In the genomic region with DNA sequence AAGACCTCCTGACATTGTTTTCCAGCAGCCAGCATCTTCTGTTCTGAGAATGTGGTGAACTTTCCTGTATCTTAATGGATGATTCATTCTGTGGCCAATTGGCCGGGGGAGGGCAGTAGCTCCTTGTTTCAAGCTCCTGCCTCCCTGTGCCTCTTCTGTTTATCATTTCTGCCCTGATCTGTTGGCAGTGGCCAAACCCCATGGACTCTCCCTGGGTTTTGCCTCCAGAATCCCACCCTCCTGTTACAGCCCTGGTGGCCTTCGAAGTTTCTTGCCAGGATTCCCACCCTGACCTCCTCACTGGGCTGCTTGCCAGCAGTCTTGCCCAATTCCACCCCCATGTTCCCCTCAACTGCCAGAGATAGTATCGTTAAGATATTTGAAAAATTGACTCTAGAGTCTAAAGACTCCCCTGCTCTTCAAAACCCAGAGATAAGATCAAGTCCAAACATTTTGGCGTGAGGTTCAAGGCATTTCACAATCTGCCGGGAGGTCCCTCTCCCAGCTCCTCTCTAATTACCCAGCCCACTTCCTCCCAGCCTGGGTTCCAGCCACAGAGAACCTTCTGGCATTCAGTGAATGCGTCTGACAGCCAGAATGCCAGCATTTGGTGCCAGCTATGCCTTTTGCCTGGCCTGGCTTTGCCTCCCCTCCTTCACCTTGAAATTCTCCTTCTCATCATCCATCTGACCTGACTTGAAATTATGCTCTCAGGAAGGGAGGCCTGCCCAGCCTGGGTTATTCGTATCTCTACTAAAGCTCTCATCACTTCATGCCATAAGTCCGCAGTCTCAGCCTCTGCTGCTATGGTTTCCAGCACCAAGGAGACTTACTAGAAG, we compare ENCODE assay signal across 8 cellular contexts. TPM values are rescaled to one million over a fixed set of nuclear protein-coding genes. Genes with fewer than 3 reads are reported as not detected.
DNase-seq lines count a peak whose midpoint lies in the region; ATAC-seq, FAIRE-seq and TF ChIP-seq lines count a peak whose summit lies in the region.

No MANE protein-coding gene starts in this region.

- H3K27ac Mint-ChIP-seq in naive thymus-derived CD4-positive, alpha-beta T cell, result no peak overlapping the region

- CTCF ChIA-PET in Panc1 (lab: Charles Lee), result no interaction called here
- CTCF ChIA-PET in naive thymus-derived CD4-positive, alpha-beta T cell (lab: Charles Lee), result no interaction called here

- H3K4me1 Mint-ChIP-seq in naive thymus-derived CD4-positive, alpha-beta T cell, result peaks cover 0 to 12% (median 0%) of the 10 kb centered on the region in 7 donors

- H3K36me3 Mint-ChIP-seq in naive thymus-derived CD4-positive, alpha-beta T cell, result peaks cover 0 to 4% (median 0%) of the 10 kb centered on the region in 5 donors

- TF ChIP-seq POLR2A in GM12892 (IDR thresholded peaks at IDR 0.05; ENCODE audit: low read depth, low read length), result no peak

- TF ChIP-seq CTCF in GM12874 (IDR thresholded peaks at IDR 0.05; ENCODE audit: insufficient read depth, low read depth, low read length) (0 out of 2 replicates have a peak, but pooled peaks have one; percentile 6), Panc1 (IDR thresholded peaks at IDR 0.05) (peak; percentile 44)

- H3K4me3 Mint-ChIP-seq in naive thymus-derived CD4-positive, alpha-beta T cell, result peak overlapping the region in 1 of 10 donors; percentile 16

- in situ Hi-C loops in Panc1 (cut with HindIII; ENCODE audit: low pct_unique_long_range_greater_than_20kb, low sequenced_read_pairs), result no loop called here

- no peaks in the 10 kb centered on the region for H3K9me3 Mint-ChIP-seq in naive thymus-derived CD4-positive, alpha-beta T cell

- peaks cover 0 to 10% (median 0%) of the 10 kb centered on the region in 5 donors for H3K27me3 Mint-ChIP-seq in naive thymus-derived CD4-positive, alpha-beta T cell

- no peaks in the 10 kb centered on the region for H3K9me3 ChIP-seq in Panc1 (ENCODE audit: control insufficient read depth, insufficient read depth, low read depth, low read length)
- no peaks in the 10 kb centered on the region for H3K9me3 ChIP-seq in naive thymus-derived CD4-positive, alpha-beta T cell (ENCODE audit: control insufficient read depth in 2 of 3, low read length in 3 of 3)

- no peaks in the 10 kb centered on the region for H3K27me3 ChIP-seq in Panc1 (ENCODE audit: control insufficient read depth, insufficient read depth, low read length)
- H3K27me3 ChIP-seq in naive thymus-derived CD4-positive, alpha-beta T cell (ENCODE audit: control insufficient read depth in 2 of 2, insufficient read depth in 2 of 2, low read length in 2 of 2), result no peaks in the 10 kb centered on the region

- H3K36me3 ChIP-seq in Panc1 (ENCODE audit: control insufficient read depth, insufficient read depth, low read length), result no peaks in the 10 kb centered on the region
- no peaks in the 10 kb centered on the region for H3K36me3 ChIP-seq in naive thymus-derived CD4-positive, alpha-beta T cell (ENCODE audit: control insufficient read depth in 2 of 3, insufficient read depth in 3 of 3, low read length in 3 of 3)

- H3K4me3 ChIP-seq in Panc1 (ENCODE audit: low read depth in 2 of 2, low read length in 2 of 2), result no peak overlapping the region
- no peak overlapping the region for H3K4me3 ChIP-seq in naive thymus-derived CD4-positive, alpha-beta T cell (ENCODE audit: low read length)

- H3K4me1 ChIP-seq in Panc1 (ENCODE audit: control insufficient read depth, insufficient read depth, low read length), result peaks cover 19% of the 10 kb centered on the region
- H3K4me1 ChIP-seq in naive thymus-derived CD4-positive, alpha-beta T cell (ENCODE audit: control insufficient read depth in 2 of 2, insufficient read depth in 2 of 2, low read length in 2 of 2), result no peaks in the 10 kb centered on the region

- BruUV-seq in Panc1 (replicated peaks; lab: Mats Ljungman, UMichigan), result no TSS peak

- intact Hi-C loops in Panc1 (cut with micrococcal nuclease; ENCODE audit: unreplicated experiment), result no loop called here
- intact Hi-C loops in naive thymus-derived CD4-positive, alpha-beta T cell (cut with micrococcal nuclease), result no loop called here

- no peak for FAIRE-seq in GM12892 (lab: Jason Lieb, UNC)

- peak; percentile 75 for ATAC-seq in Panc1
- ATAC-seq in naive thymus-derived CD4-positive, alpha-beta T cell, result peak; percentile 62

- H3K27ac ChIP-seq in Panc1 (ENCODE audit: low read length), result peak overlapping the region; percentile 19; the same call in 1 of the 2 replicates
- H3K27ac ChIP-seq in naive thymus-derived CD4-positive, alpha-beta T cell (ENCODE audit: low read depth, low read length), result no peak overlapping the region

- DNase-seq in Panc1 (ENCODE audit: low read depth, low spot score) (no peak), epidermal melanocyte (ENCODE audit: insufficient read length, low spot score) (peak; percentile 75), COR-L47 (lab: John Stamatoyannopoulos, UW) (no peak), GM12892 (ENCODE audit: insufficient read length) (no peak), NCI-H2029 treated with DMSO at 0.1 percent for 48 hours (lab: John Stamatoyannopoulos, UW) (no peak)
- DNase-seq in naive thymus-derived CD4-positive, alpha-beta T cell, result no peak
- DNase-seq in stimulated activated CD4-positive, alpha-beta T cell treated with anti-CD3 and anti-CD28 coated beads, Interleukin-4, amount 100 ng/mL, for 4 hours, result no peak

- POLR2A ChIA-PET in Panc1 (lab: Charles Lee), result no interaction called here
- POLR2A ChIA-PET in naive thymus-derived CD4-positive, alpha-beta T cell (lab: Charles Lee), result no interaction called here

RNA-seq across cellular contexts. Expression of a gene that starts 37.7 kb away (rescaled TPM):
- total RNA-seq in Panc1 (2021; ENCODE audit: unreplicated experiment), result 348 TPM
- polyA plus RNA-seq in Panc1 (2012; ENCODE audit: insufficient read length), result 205 TPM
- 10 to 100 TPM; 19.1 to 73.5 (median 41.7) TPM for total RNA-seq in naive thymus-derived CD4-positive, alpha-beta T cell
- polyA plus RNA-seq in naive thymus-derived CD4-positive, alpha-beta T cell, result 10 to 100 TPM; 22.3 to 23.5 TPM
- polyA plus RNA-seq in GM12892 (2012; ENCODE audit: missing spikeins), result 39.6 TPM

RNA-seq across cellular contexts. Expression of a gene that starts 39.9 kb away (rescaled TPM):
- total RNA-seq in Panc1 (2021; ENCODE audit: unreplicated experiment), result 31.5 TPM
- polyA plus RNA-seq in Panc1 (2012; ENCODE audit: insufficient read length), result 16.9 TPM
- total RNA-seq in naive thymus-derived CD4-positive, alpha-beta T cell, result 10 to 100 TPM; 11.6 to 25.9 (median 24.4) TPM
- 10 to 100 TPM; 39.1 to 47.0 TPM for polyA plus RNA-seq in naive thymus-derived CD4-positive, alpha-beta T cell
- 38.7 TPM for polyA plus RNA-seq in GM12892 (2012; ENCODE audit: missing spikeins)
